In genomic region chr15:79051941-79052731, GRCh38 we compare ENCODE assay signal across 16 cellular contexts. TPM values are rescaled to one million over a fixed set of nuclear protein-coding genes. Genes with fewer than 3 reads are reported as not detected.
DNase-seq lines count a peak whose midpoint lies in the region; ATAC-seq and TF ChIP-seq lines count a peak whose summit lies in the region.
"Had no signal": no experiment of that assay in that cellular context is flagged by ENCODE, and none has a peak within 500 bp of the region (broad histone marks: within the 10 kb centered on the region; RNA-seq: fewer than 3 reads in every experiment).

No MANE protein-coding gene starts in this region.

- no peaks in the 10 kb centered on the region; the same call in 2 of the 3 replicates for H3K4me1 Mint-ChIP-seq in GM23338
- no peaks in the 10 kb centered on the region for H3K4me1 Mint-ChIP-seq in activated CD4-positive, alpha-beta memory T cell treated with anti-CD3 and anti-CD28 coated beads, Interleukin-2, amount 10 ng/mL, durations not matched to agents 7 days and 5 days

- no peak overlapping the region for H2AFZ ChIP-seq in GM23338
- no peak overlapping the region for H2AFZ ChIP-seq in trophoblast cell (ENCODE audit: insufficient read depth, low read length, poor library complexity)

- H3K27me3 ChIP-seq in GM23338 (ENCODE audit: insufficient read depth): no peaks in the 10 kb centered on the region
- no peaks in the 10 kb centered on the region for H3K27me3 ChIP-seq in trophoblast cell (ENCODE audit: insufficient read depth, low read length)
- H3K27me3 ChIP-seq: Peyer's patch had no signal

- TF ChIP-seq CTCF in GM23338 (conservative IDR thresholded peaks at IDR 0.05; ENCODE audit: low read depth in 2 of 2) (no peak; a peak in 1 of 4 replicates), omental fat pad (IDR thresholded peaks at IDR 0.05) (no peak)

- no CpG with 5 or more reads among the region's 3 CpGs for WGBS in trophoblast cell (ENCODE audit: extremely low coverage, insufficient coverage, insufficient read length)

- CTCF ChIA-PET in activated CD4-positive, alpha-beta memory T cell treated with anti-CD3 and anti-CD28 coated beads, Interleukin-2, amount 10 ng/mL, durations not matched to agents 7 days and 5 days (lab: Charles Lee): no interaction called here

- H3K79me1 ChIP-seq in trophoblast cell (ENCODE audit: low read length): no peaks in the 10 kb centered on the region

- no peak overlapping the region for H3K4me3 Mint-ChIP-seq in GM23338
- H3K4me3 Mint-ChIP-seq in activated CD4-positive, alpha-beta memory T cell treated with anti-CD3 and anti-CD28 coated beads, Interleukin-2, amount 10 ng/mL, durations not matched to agents 7 days and 5 days: no peak overlapping the region

- no peak overlapping the region for H4K12ac ChIP-seq in trophoblast cell (ENCODE audit: low read depth, low read length)

- no peak overlapping the region for H2AK5ac ChIP-seq in trophoblast cell (ENCODE audit: low read length)

- H4K20me1 ChIP-seq in GM23338 (replicated peaks; ENCODE audit: insufficient read depth): no peaks in the 10 kb centered on the region

- H4K91ac ChIP-seq in trophoblast cell (ENCODE audit: low read depth, low read length): no peak overlapping the region

- H3K27me3 Mint-ChIP-seq in GM23338 (ENCODE audit: insufficient read depth, low read depth, poor library complexity): peaks cover 7% of the 10 kb centered on the region
- peaks cover 7% of the 10 kb centered on the region for H3K27me3 Mint-ChIP-seq in activated CD4-positive, alpha-beta memory T cell treated with anti-CD3 and anti-CD28 coated beads, Interleukin-2, amount 10 ng/mL, durations not matched to agents 7 days and 5 days

- no peak overlapping the region for H3K4me2 ChIP-seq in GM23338
- no peak overlapping the region for H3K4me2 ChIP-seq in trophoblast cell (ENCODE audit: low read length)

- H3K18ac ChIP-seq in trophoblast cell (ENCODE audit: low read length): no peak overlapping the region

- ATAC-seq in GM23338: peak; percentile 38; the same call in 2 of the 3 replicates
- ATAC-seq in omental fat pad (ENCODE audit: low FRiP score): no peak
- ATAC-seq: HCT116 had no signal

- H3K9me3 ChIP-seq in trophoblast cell (ENCODE audit: insufficient read depth, low read depth, low read length): peaks cover 2% of the 10 kb centered on the region
- H3K9me3 ChIP-seq: Peyer's patch had no signal

- H3K4ac ChIP-seq in trophoblast cell (ENCODE audit: low read depth, low read length): no peak overlapping the region

- POLR2A ChIA-PET in activated CD4-positive, alpha-beta memory T cell treated with anti-CD3 and anti-CD28 coated beads, Interleukin-2, amount 10 ng/mL, durations not matched to agents 7 days and 5 days (lab: Charles Lee): no interaction called here

- no peak overlapping the region for H2BK5ac ChIP-seq in trophoblast cell (ENCODE audit: low read depth, low read length, poor library complexity)

- H3K14ac ChIP-seq in trophoblast cell (ENCODE audit: low read length): no peak overlapping the region

- no peaks in the 10 kb centered on the region for H3K36me3 Mint-ChIP-seq in GM23338 (ENCODE audit: low read depth)
- H3K36me3 Mint-ChIP-seq in activated CD4-positive, alpha-beta memory T cell treated with anti-CD3 and anti-CD28 coated beads, Interleukin-2, amount 10 ng/mL, durations not matched to agents 7 days and 5 days (ENCODE audit: low read depth): no peaks in the 10 kb centered on the region

- H3K9me3 Mint-ChIP-seq in GM23338: no peaks in the 10 kb centered on the region; the same call in 2 of the 3 replicates
- H3K9me3 Mint-ChIP-seq in activated CD4-positive, alpha-beta memory T cell treated with anti-CD3 and anti-CD28 coated beads, Interleukin-2, amount 10 ng/mL, durations not matched to agents 7 days and 5 days: no peaks in the 10 kb centered on the region

- H3F3A ChIP-seq in GM23338 (replicated peaks; ENCODE audit: low read depth): no peaks in the 10 kb centered on the region

- H3K4me1 ChIP-seq in GM23338 (ENCODE audit: insufficient read depth): no peaks in the 10 kb centered on the region
- H3K4me1 ChIP-seq in trophoblast cell (ENCODE audit: control insufficient read depth in 1 of 2, insufficient read depth in 2 of 2, low read length in 2 of 2): peaks cover 0 to 4% of the 10 kb centered on the region in 2 experiments
- H3K4me1 ChIP-seq: Peyer's patch had no signal

- H2BK12ac ChIP-seq in trophoblast cell (ENCODE audit: low read length): no peak overlapping the region

- no peaks in the 10 kb centered on the region for H3K9me2 ChIP-seq in GM23338 (ENCODE audit: insufficient read depth)

- peak; percentile 43 for DNase-seq in Ammon's horn (ENCODE audit: low spot score)
- DNase-seq in GM23338 (ENCODE audit: low spot score): no peak
- peak; percentile 86 for DNase-seq in cerebellum (ENCODE audit: low spot score)
- no peak for DNase-seq in trophoblast cell
- no peak for DNase-seq in activated CD4-positive, alpha-beta memory T cell treated with anti-CD3 and anti-CD28 coated beads, Interleukin-2, amount 10 ng/mL, durations not matched to agents 7 days and 5 days
- no peak for DNase-seq in omental fat pad (ENCODE audit: low spot score)
- no peak for DNase-seq in COR-L47 (lab: John Stamatoyannopoulos, UW)
- DNase-seq: KG1, NCI-H1436 treated with DMSO at 0.1 percent for 48 hours, NCI-H2081 treated with DMSO at 0.1 percent for 48 hours, NCI-H510A treated with DMSO at 0.1 percent for 48 hours, NCI-H82, Peyer's patch, Right ventricle myocardium superior had no signal

- H3K23ac ChIP-seq in trophoblast cell (ENCODE audit: low read length): no peak overlapping the region

- H3K27ac Mint-ChIP-seq in GM23338: no peak overlapping the region
- no peak overlapping the region for H3K27ac Mint-ChIP-seq in activated CD4-positive, alpha-beta memory T cell treated with anti-CD3 and anti-CD28 coated beads, Interleukin-2, amount 10 ng/mL, durations not matched to agents 7 days and 5 days

- H3K4me3 ChIP-seq in GM23338 (no peak overlapping the region), trophoblast cell (ENCODE audit: low read depth, low read length) (peak overlapping the region; percentile 8)
- H3K4me3 ChIP-seq: Peyer's patch, SK-N-MC had no signal

- H2BK120ac ChIP-seq in trophoblast cell (ENCODE audit: insufficient read depth, low read length, poor library complexity): no peak overlapping the region

- H3K36me3 ChIP-seq in GM23338 (ENCODE audit: insufficient read depth): no peaks in the 10 kb centered on the region
- H3K36me3 ChIP-seq in trophoblast cell (ENCODE audit: control insufficient read depth in 1 of 2, insufficient read depth in 2 of 2, low read length in 2 of 2): no peaks in the 10 kb centered on the region
- H3K36me3 ChIP-seq: Peyer's patch had no signal

- no peak overlapping the region for H4K8ac ChIP-seq in trophoblast cell (ENCODE audit: low read depth, low read length)

- H3K79me2 ChIP-seq in GM23338 (replicated peaks; ENCODE audit: insufficient read depth): no peaks in the 10 kb centered on the region
- H3K79me2 ChIP-seq in trophoblast cell (ENCODE audit: control insufficient read depth, insufficient read depth, low read length, poor library complexity): no peaks in the 10 kb centered on the region

- no peak overlapping the region for H3K27ac ChIP-seq in GM23338 (ENCODE audit: low read depth)
- no peak overlapping the region for H3K27ac ChIP-seq in trophoblast cell (ENCODE audit: low read depth, low read length)
- H3K27ac ChIP-seq: Peyer's patch, SK-N-MC had no signal

- H3K9ac ChIP-seq in trophoblast cell (ENCODE audit: low read length): no peak overlapping the region

TF ChIP-seq in GM23338, 12 proteins besides CTCF, POLR2A, EP300 and RAD21 (continues in another document):
- TF ChIP-seq ZNF331 (CRISPR knock-in tag; IDR thresholded peaks at IDR 0.05; ENCODE audit: low read depth): no peak
- TF ChIP-seq JUNB (IDR thresholded peaks at IDR 0.05; ENCODE audit: unreplicated experiment): no peak
- TF ChIP-seq EZH2phosphoT487 (IDR thresholded peaks at IDR 0.05; ENCODE audit: unreplicated experiment): no peak
- TF ChIP-seq EZH2 (IDR thresholded peaks at IDR 0.05; ENCODE audit: low read depth, unreplicated experiment): no peak
- TF ChIP-seq POLR2AphosphoS5 (IDR thresholded peaks at IDR 0.05; ENCODE audit: low read depth): no peak

RNA-seq across cellular contexts. Expression of gene RASGRF1, which starts 38.4 kb away (rescaled TPM):
- total RNA-seq in GM23338 (2014; rRNA removed; shearing (Covaris generic)): 0.24 and 0.39 TPM in 2 replicates
- 0.03 and 0.05 TPM in 2 replicates for polyA plus RNA-seq in GM23338 (2016; fragmentation: Nextera tagmentation; extraction: Ambion mirVana)
- total RNA-seq in cerebellum (16.9 TPM), omental fat pad (under 1 TPM in 3 of 4 donors, not detected in 1; 0.13 to 0.32 (median 0.24) TPM)
- polyA plus RNA-seq in trophoblast cell (2013): 3.5 and 4.0 TPM in 2 replicates
- total RNA-seq in activated CD4-positive, alpha-beta memory T cell treated with anti-CD3 and anti-CD28 coated beads, Interleukin-2, amount 10 ng/mL, durations not matched to agents 7 days and 5 days: not detected
- total RNA-seq: Right ventricle myocardium superior had no signal

Comparison
In these comparisons a context has a peak if more than half of its experiments do, and no peak if none do; other contexts are left out.
1. DNase-seq: peak in Ammon's horn (single experiment) and cerebellum (single experiment); none in GM23338 (single experiment), trophoblast cell (0 of 2), activated CD4-positive, alpha-beta memory T cell treated with anti-CD3 and anti-CD28 coated beads, Interleukin-2, amount 10 ng/mL, durations not matched to agents 7 days and 5 days (single experiment), omental fat pad (single experiment) and COR-L47 (single experiment).
2. RNA of gene RASGRF1, which starts 38.4 kb away (total RNA-seq): 16.9 TPM in cerebellum (single experiment); 0.13 to 0.32 TPM in omental fat pad, 0.24 to 0.39 TPM in GM23338 and not detected in activated CD4-positive, alpha-beta memory T cell treated with anti-CD3 and anti-CD28 coated beads, Interleukin-2, amount 10 ng/mL, durations not matched to agents 7 days and 5 days; every median in the first group is over 10 times any median in the second.